23 cellular contexts compared by ENCODE assay signal in the genomic region with DNA sequence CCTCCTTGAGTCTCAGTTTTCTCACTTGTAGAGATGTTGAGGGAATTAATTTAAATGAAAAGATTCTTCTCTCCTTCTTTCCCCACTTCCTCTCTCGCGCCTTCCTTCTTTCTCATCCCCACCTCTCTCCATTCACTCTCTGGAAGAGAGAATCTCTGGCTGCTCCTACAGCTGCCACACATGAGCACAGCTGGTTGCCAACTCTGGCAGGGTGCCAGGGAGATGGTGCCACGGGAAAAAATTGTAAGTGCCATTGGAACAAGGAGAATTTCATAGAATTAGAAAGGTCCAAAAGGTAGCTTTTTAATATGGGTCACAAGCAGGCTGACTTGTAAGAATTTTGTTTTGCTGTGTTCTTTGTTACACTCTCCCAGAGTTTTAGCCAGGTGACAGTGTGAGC. TPM values are rescaled to one million over a fixed set of nuclear protein-coding genes. Genes with fewer than 3 reads are reported as not detected.
DNase-seq lines count a peak whose midpoint lies in the region; ATAC-seq and TF ChIP-seq lines count a peak whose summit lies in the region.
"Had no signal": no experiment of that assay in that cellular context is flagged by ENCODE, and none has a peak within 500 bp of the region (broad histone marks: within the 10 kb centered on the region; RNA-seq: fewer than 3 reads in every experiment).

No MANE protein-coding gene starts in this region.

- no peak for TF ChIP-seq POLR2A in heart left ventricle (IDR thresholded peaks at IDR 0.05)

- in situ Hi-C loops in ACHN (cut with HindIII; ENCODE audit: low pct_ligation_motif_present, low pct_unique_long_range_greater_than_20kb, low sequenced_read_pairs), result no loop called here

- 71 to 78% (median 76%) methylated on average over 3 of the region's 3 CpGs for WGBS in heart left ventricle, 4 donors

- no peak for ATAC-seq in HG03460 (IDR thresholded peaks at IDR 0.05; ENCODE audit: unreplicated experiment)
- ATAC-seq in heart left ventricle, result no peak
- ATAC-seq: GM23338, SK-N-SH treated with all-trans-retinoic acid at 6 μM for 48 hours had no signal

- H3K27me3 ChIP-seq in heart left ventricle, result no peaks in the 10 kb centered on the region

- H3K4me1 ChIP-seq in heart left ventricle, result peaks cover 0 to 3% (median 0%) of the 10 kb centered on the region in 12 donors

- no peaks in the 10 kb centered on the region for H3K36me3 ChIP-seq in heart left ventricle

- DNase-seq in NCI-H1417 (lab: John Stamatoyannopoulos, UW) (peak; percentile 0 to 33 (median 4)), NCI-H1417 treated with DMSO at 0.1 percent for 48 hours (lab: John Stamatoyannopoulos, UW) (no peak), ACHN (peak; percentile 11), COR-L47 (lab: John Stamatoyannopoulos, UW) (peak; percentile 10), NCI-H69 (lab: John Stamatoyannopoulos, UW) (peak; percentile 48), heart left ventricle (no peak)
- no peak for DNase-seq in stimulated activated naive CD4-positive, alpha-beta T cell treated with Interleukin-2 at 50 U/mL for 16 hours (lab: John Stamatoyannopoulos, UW)
- DNase-seq: DMS153, HCEC 1CT, KBM-7, NCI-H1436, NCI-H2081, NCI-H226, NCI-H774, PC-9, SIG-M5, T-helper 1 cell, T-helper 9 cell had no signal

- no peak for TF ChIP-seq CTCF in heart left ventricle (IDR thresholded peaks at IDR 0.05)

- H3K27ac ChIP-seq in heart left ventricle, result no peak overlapping the region
- H3K27ac ChIP-seq: PC-9, RWPE1 had no signal

- intact Hi-C loops in heart left ventricle (cut with DNase I), result no loop called here

- H3K9me3 ChIP-seq in heart left ventricle, result no peaks in the 10 kb centered on the region

- H3K4me3 ChIP-seq in heart left ventricle, result no peak overlapping the region
- H3K4me3 ChIP-seq: GM23338, PC-9 had no signal

RNA-seq across cellular contexts. Expression of gene GLRA1, which starts 25.3 kb away (rescaled TPM):
- total RNA-seq in heart left ventricle, result not detected
- not detected for polyA plus RNA-seq in heart left ventricle
- total RNA-seq: GM23338, PC-9 had no signal
- polyA plus RNA-seq: BJ, GM23338 had no signal

Comparison
In these comparisons a context has a peak if more than half of its experiments do, and no peak if none do; other contexts are left out.
1. DNase-seq: peak in NCI-H1417 (3 of 3), ACHN (single experiment), COR-L47 (single experiment) and NCI-H69 (single experiment); none in NCI-H1417 treated with DMSO at 0.1 percent for 48 hours (single experiment), stimulated activated naive CD4-positive, alpha-beta T cell treated with Interleukin-2 at 50 U/mL for 16 hours (single experiment) and heart left ventricle (0 of 5).